24 cellular contexts compared by ENCODE assay signal in genomic region chr1:171850951-171851350, GRCh38. TPM values are rescaled to one million over a fixed set of nuclear protein-coding genes. Genes with fewer than 3 reads are reported as not detected.
DNase-seq lines count a peak whose midpoint lies in the region; ATAC-seq, FAIRE-seq and TF ChIP-seq lines count a peak whose summit lies in the region.
"Had no signal": no experiment of that assay in that cellular context is flagged by ENCODE, and none has a peak within 500 bp of the region (broad histone marks: within the 10 kb centered on the region; RNA-seq: fewer than 3 reads in every experiment).

No MANE protein-coding gene starts in this region.

- H3K4me1 ChIP-seq in A549, result no peaks in the 10 kb centered on the region
- no peaks in the 10 kb centered on the region for H3K4me1 ChIP-seq in hepatocyte (ENCODE audit: insufficient read depth)
- H3K4me1 ChIP-seq: vagina had no signal

- H3K9me3 ChIP-seq in A549, result no peaks in the 10 kb centered on the region
- H3K9me3 ChIP-seq in hepatocyte (ENCODE audit: low read depth), result no peaks in the 10 kb centered on the region
- H3K9me3 ChIP-seq: neutrophil, vagina had no signal

- no peaks in the 10 kb centered on the region for H3K36me3 Mint-ChIP-seq in activated T-helper 2 cell treated with anti-CD3 and anti-CD28 coated beads, Interferon-gamma antibody, Interleukin-2, Interleukin-4, amounts not matched to agents 10 μg/mL and 5 μg/mL and 100 μg/mL, durations not matched to agents 14 hours and 24 hours and 36 hours (ENCODE audit: low read depth)
- no peaks in the 10 kb centered on the region for H3K36me3 Mint-ChIP-seq in immature natural killer cell

- no peaks in the 10 kb centered on the region for H3K79me2 ChIP-seq in hepatocyte

- H3K4me3 ChIP-seq in A549, result no peak overlapping the region
- no peak overlapping the region for H3K4me3 ChIP-seq in GM12865 (ENCODE audit: low read depth, low read length)
- H3K4me3 ChIP-seq in hepatocyte, result no peak overlapping the region
- H3K4me3 ChIP-seq: cardiac muscle cell, GM23248, SK-N-MC, skin epidermis, vagina had no signal

- intact Hi-C loops in activated T-helper 2 cell treated with anti-CD3 and anti-CD28 coated beads, Interferon-gamma antibody, Interleukin-2, Interleukin-4, amounts not matched to agents 10 μg/mL and 5 μg/mL and 100 μg/mL, durations not matched to agents 14 hours and 24 hours and 36 hours (cut with micrococcal nuclease), result no loop called here

- H3K4me2 ChIP-seq in A549, result no peak overlapping the region
- H3K4me2 ChIP-seq in hepatocyte, result peak overlapping the region; percentile 61
- H3K4me2 ChIP-seq: KMS-11 had no signal

- no peaks in the 10 kb centered on the region for H4K20me1 ChIP-seq in hepatocyte (ENCODE audit: insufficient read depth, poor library complexity, severe bottlenecking)

- H3K27ac ChIP-seq in A549 (no peak overlapping the region), hepatocyte (no peak overlapping the region)
- H3K27ac ChIP-seq: cardiac muscle cell, GM23248, KMS-11, neutrophil, SK-N-MC, skin epidermis, vagina had no signal

- H3K9me2 ChIP-seq in hepatocyte (replicated peaks; ENCODE audit: insufficient read depth), result no peaks in the 10 kb centered on the region

- peaks cover 47% of the 10 kb centered on the region for H3K27me3 Mint-ChIP-seq in activated T-helper 2 cell treated with anti-CD3 and anti-CD28 coated beads, Interferon-gamma antibody, Interleukin-2, Interleukin-4, amounts not matched to agents 10 μg/mL and 5 μg/mL and 100 μg/mL, durations not matched to agents 14 hours and 24 hours and 36 hours (ENCODE audit: low read depth)
- peaks cover 0 to 13% (median 10%) of the 10 kb centered on the region in 3 donors for H3K27me3 Mint-ChIP-seq in immature natural killer cell (ENCODE audit: low read depth in 3 of 3)

- TF ChIP-seq POLR2A in A549 (IDR thresholded peaks at IDR 0.05; ENCODE audit: low read length), result no peak

- H3K4me3 Mint-ChIP-seq in activated T-helper 2 cell treated with anti-CD3 and anti-CD28 coated beads, Interferon-gamma antibody, Interleukin-2, Interleukin-4, amounts not matched to agents 10 μg/mL and 5 μg/mL and 100 μg/mL, durations not matched to agents 14 hours and 24 hours and 36 hours (ENCODE audit: low read depth), result no peak overlapping the region
- no peak overlapping the region for H3K4me3 Mint-ChIP-seq in immature natural killer cell

- FAIRE-seq in A549 (lab: Jason Lieb, UNC), result no peak
- FAIRE-seq: GM18507, HTR-8/SVneo had no signal

- DNase-seq in A549 (ENCODE audit: low read depth in 1 of 2, low spot score in 1 of 2), result peak in 1 of 2 experiments; percentile 12
- no peak for DNase-seq in GM12865 (ENCODE audit: low read depth)
- peak; percentile 14 for DNase-seq in SW480 (ENCODE audit: low spot score)
- peak; percentile 26 for DNase-seq in hepatocyte (ENCODE audit: low spot score)
- no peak for DNase-seq in activated CD4-positive, alpha-beta T cell treated with anti-CD3 and anti-CD28 coated beads for 1 hour
- no peak for DNase-seq in activated T-helper 2 cell treated with anti-CD3 and anti-CD28 coated beads, Interferon-gamma antibody, Interleukin-2, Interleukin-4, amounts not matched to agents 10 μg/mL and 5 μg/mL and 100 μg/mL, durations not matched to agents 14 hours and 24 hours and 36 hours (ENCODE audit: low spot score)
- no peak for DNase-seq in immature natural killer cell
- DNase-seq: activated CD4-positive, alpha-beta T cell treated with anti-CD3 and anti-CD28 coated beads for 48 hours; activated naive CD4-positive, alpha-beta T cell treated with Interleukin-2 at 50 U/mL for 16 hours; activated T-cell treated with anti-CD3 and anti-CD28 coated beads, Interleukin-2, amount 50 U/mL, for 48 hours; amniotic stem cell; GM23248; left cardiac atrium; NCI-H146; NCI-H524 treated with DMSO at 0.1 percent for 48 hours had no signal

- TF ChIP-seq EP300 in A549 (IDR thresholded peaks at IDR 0.05), result no peak

- H3K4me1 Mint-ChIP-seq in activated T-helper 2 cell treated with anti-CD3 and anti-CD28 coated beads, Interferon-gamma antibody, Interleukin-2, Interleukin-4, amounts not matched to agents 10 μg/mL and 5 μg/mL and 100 μg/mL, durations not matched to agents 14 hours and 24 hours and 36 hours (ENCODE audit: low read depth), result no peaks in the 10 kb centered on the region
- no peaks in the 10 kb centered on the region for H3K4me1 Mint-ChIP-seq in immature natural killer cell

- POLR2A ChIA-PET in A549 (lab: Yijun Ruan, JAX), result interaction anchor here (1.7 kb wide), 1 partner anchor 10 kb away, joined by 5 read pairs; the partner anchor contains the start of gene DNM3

- H3K27me3 ChIP-seq in hepatocyte, result no peaks in the 10 kb centered on the region
- H3K27me3 ChIP-seq: cardiac muscle cell, vagina had no signal

- 24% methylated on average over 4 of the region's 4 CpGs for WGBS in A549 (ENCODE audit: missing lambda C conversion rate)
- 70% methylated on average over 4 of the region's 4 CpGs for WGBS in hepatocyte (ENCODE audit: low lambda C conversion rate, missing lambda C conversion rate)

- CTCF ChIA-PET in A549 (lab: Yijun Ruan, JAX), result interaction anchor here (0.7 to 1.9 kb wide), 3 partner anchors 50 to 134 kb away, joined by 3 to 12 read pairs (median 3); no protein-coding TSS in a partner anchor

- H3K36me3 ChIP-seq in hepatocyte (replicated peaks; ENCODE audit: insufficient read depth, low read depth), result no peaks in the 10 kb centered on the region
- H3K36me3 ChIP-seq: cardiac muscle cell, neutrophil, vagina had no signal

- TF ChIP-seq RAD21 in A549 (conservative IDR thresholded peaks at IDR 0.05 in 1 of 2, IDR thresholded peaks at IDR 0.05 in 1 of 2), result peak; percentile 47 to 50

- H3K27ac Mint-ChIP-seq in activated T-helper 2 cell treated with anti-CD3 and anti-CD28 coated beads, Interferon-gamma antibody, Interleukin-2, Interleukin-4, amounts not matched to agents 10 μg/mL and 5 μg/mL and 100 μg/mL, durations not matched to agents 14 hours and 24 hours and 36 hours, result no peak overlapping the region
- no peak overlapping the region for H3K27ac Mint-ChIP-seq in immature natural killer cell

- no peak overlapping the region for H2AFZ ChIP-seq in hepatocyte
- H2AFZ ChIP-seq: GM23248 had no signal

- no peaks in the 10 kb centered on the region for H3K9me3 Mint-ChIP-seq in activated T-helper 2 cell treated with anti-CD3 and anti-CD28 coated beads, Interferon-gamma antibody, Interleukin-2, Interleukin-4, amounts not matched to agents 10 μg/mL and 5 μg/mL and 100 μg/mL, durations not matched to agents 14 hours and 24 hours and 36 hours
- H3K9me3 Mint-ChIP-seq in immature natural killer cell, result peaks cover 0 to 2% (median 0%) of the 10 kb centered on the region in 6 donors

- 0 out of 3 replicates have a peak, but pooled peaks have one; percentile 11 for TF ChIP-seq CTCF in A549 (IDR thresholded peaks at IDR 0.05)
- peak; percentile 18 for TF ChIP-seq CTCF in GM12865 (IDR thresholded peaks at IDR 0.05; ENCODE audit: insufficient read depth, low read depth, low read length, missing control alignments)
- peak; percentile 16 for TF ChIP-seq CTCF in hepatocyte (IDR thresholded peaks at IDR 0.05; ENCODE audit: poor library complexity)

- ATAC-seq in A549, result peak; percentile 39 to 53; a peak in 3 of 6 replicates
- no peak for ATAC-seq in GM18517 (IDR thresholded peaks at IDR 0.05; ENCODE audit: unreplicated experiment)
- ATAC-seq: left cardiac atrium had no signal

TF ChIP-seq in A549, 52 proteins besides CTCF, POLR2A, EP300 and RAD21:
- TF ChIP-seq HDAC2 (IDR thresholded peaks at IDR 0.05) (no peak), SMC3 (IDR thresholded peaks at IDR 0.05) (peak; percentile 32; the same call in 2 of the 3 replicates)

RNA-seq across cellular contexts. Expression of gene DNM3, which starts 9.7 kb away (rescaled TPM):
- polyA plus RNA-seq in A549 (2011; rRNA removed) (1.1 and 1.5 TPM in 2 replicates), A549 (2017; fragmentation: RNase III; extraction: RNeasy Plus Mini Kit Qiagen cat#74134 plus additional on column Dnase treatment) (0.34 to 0.57 TPM (median 0.55 TPM) in 3 replicates), hepatocyte (0.39 TPM in 1 of 2 replicates, not detected in the other), immature natural killer cell (1 to 10 TPM in 1 of 3 donors, under 1 TPM in 2; 0.52 to 1.2 (median 0.99) TPM)
- polyA plus RNA-seq in A549 (2012; cell fraction: cytosol; rRNA removed), result 0.35 and 0.37 TPM in 2 replicates
- 0.59 and 0.69 TPM in 2 replicates for polyA plus RNA-seq in A549 (2012; cell fraction: nucleus; rRNA removed)
- polyA minus RNA-seq in A549 (2011; rRNA and poly(A)+ RNA removed), result 2.0 TPM in 2 replicates
- total RNA-seq in hepatocyte, result 0.88 and 1.5 TPM in 2 replicates
- total RNA-seq in activated T-helper 2 cell treated with anti-CD3 and anti-CD28 coated beads, Interferon-gamma antibody, Interleukin-2, Interleukin-4, amounts not matched to agents 10 μg/mL and 5 μg/mL and 100 μg/mL, durations not matched to agents 14 hours and 24 hours and 36 hours, result 0.37 and 0.41 TPM in 2 replicates
- polyA plus RNA-seq: cardiac muscle cell had no signal

Comparison
In these comparisons a context has a peak if more than half of its experiments do, and no peak if none do; other contexts are left out.
1. DNase-seq: peak in SW480 (single experiment) and hepatocyte (single experiment); none in GM12865 (single experiment), activated CD4-positive, alpha-beta T cell treated with anti-CD3 and anti-CD28 coated beads for 1 hour (single experiment), activated T-helper 2 cell treated with anti-CD3 and anti-CD28 coated beads, Interferon-gamma antibody, Interleukin-2, Interleukin-4, amounts not matched to agents 10 μg/mL and 5 μg/mL and 100 μg/mL, durations not matched to agents 14 hours and 24 hours and 36 hours (single experiment) and immature natural killer cell (0 of 3).
2. Peak in every context shown above with its lines, with median percentiles within 50 percentile points of each other: CTCF ChIP-seq.